In the genomic region with DNA sequence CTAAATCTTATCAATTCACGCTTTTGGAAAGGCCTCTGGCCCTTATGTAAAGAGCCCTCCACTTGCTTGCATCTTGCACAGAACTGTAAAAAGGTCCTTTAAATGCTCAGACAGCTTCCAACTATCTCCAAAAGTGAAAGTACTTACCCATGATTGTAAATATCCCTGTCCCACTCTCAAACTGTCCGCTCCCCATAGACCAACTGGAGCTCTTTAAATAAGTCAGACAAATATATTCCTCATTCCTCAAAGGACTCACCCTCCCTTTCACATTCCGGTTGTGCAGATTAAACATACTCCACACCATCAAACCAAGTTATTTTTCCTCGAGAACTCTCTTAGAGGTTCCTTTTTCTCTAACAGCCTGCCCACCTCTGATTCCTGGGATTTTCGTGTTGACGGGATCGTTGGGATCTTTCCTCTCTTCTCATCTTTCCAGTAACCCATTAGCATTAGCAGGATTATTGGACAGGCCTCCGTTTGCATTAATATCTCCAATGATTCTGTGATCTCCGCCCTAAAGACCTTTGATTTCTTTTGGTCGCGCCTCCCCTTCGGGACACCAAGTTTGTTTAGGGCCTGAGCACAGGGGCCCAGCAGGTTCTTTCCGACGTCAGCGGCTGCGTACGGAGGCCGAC, we compare ENCODE assay signal across 8 cellular contexts. TPM values are rescaled to one million over a fixed set of nuclear protein-coding genes. Genes with fewer than 3 reads are reported as not detected.
A peak's percentile ranks its signal among the peaks of the same experiment; 100 is the strongest.
DNase-seq lines count a peak whose midpoint lies in the region; ATAC-seq, FAIRE-seq and TF ChIP-seq lines count a peak whose summit lies in the region.

No MANE protein-coding gene starts in this region.

- under 1% methylated on average over 18 of the region's 18 CpGs for WGBS in A549 (ENCODE audit: missing lambda C conversion rate)
- WGBS in right cardiac atrium = 2% methylated on average over 18 of the region's 18 CpGs

- intact Hi-C loops in right cardiac atrium (cut with DNase I) = loop anchor here in 1 of 4 donors (5.0 kb wide), 1 partner anchor 51 kb away; no protein-coding TSS in a partner anchor

- no peak for FAIRE-seq in A549 (lab: Jason Lieb, UNC)

- peak overlapping the region; percentile 76 to 90 for H3K27ac ChIP-seq in A549
- peak overlapping the region; percentile 91 for H3K27ac ChIP-seq in right cardiac atrium (ENCODE audit: low read length)

- H3K4me1 ChIP-seq in A549 = peaks cover 13% of the 10 kb centered on the region; the same call in 2 of the 3 replicates
- peaks cover 3% of the 10 kb centered on the region for H3K4me1 ChIP-seq in right cardiac atrium (ENCODE audit: control insufficient read depth, insufficient read depth, low read length)

- H3K36me3 Mint-ChIP-seq in activated CD4-positive, alpha-beta T cell treated with anti-CD3 and anti-CD28 coated beads, Interleukin-2, amount 10 ng/mL, durations not matched to agents 7 days and 5 days (ENCODE audit: low read depth) = no peaks in the 10 kb centered on the region

- no peaks in the 10 kb centered on the region for H3K9me3 ChIP-seq in A549
- no peaks in the 10 kb centered on the region for H3K9me3 ChIP-seq in right cardiac atrium (ENCODE audit: control insufficient read depth, low read length)

- H3K9me3 Mint-ChIP-seq in activated CD4-positive, alpha-beta T cell treated with anti-CD3 and anti-CD28 coated beads, Interleukin-2, amount 10 ng/mL, durations not matched to agents 7 days and 5 days = no peaks in the 10 kb centered on the region

- peak in 1 of 2 experiments; percentile 15 for DNase-seq in A549 (ENCODE audit: low read depth in 1 of 2, low spot score in 1 of 2)
- peak; percentile 43 for DNase-seq in activated CD4-positive, alpha-beta T cell treated with anti-CD3 and anti-CD28 coated beads, Interleukin-2, amount 10 ng/mL, durations not matched to agents 7 days and 5 days
- no peak for DNase-seq in right cardiac atrium
- peak; percentile 14 for DNase-seq in skeletal muscle cell (ENCODE audit: low read depth)
- no peak for DNase-seq in amniotic stem cell (lab: John Stamatoyannopoulos, UW)
- no peak for DNase-seq in GM19238 (ENCODE audit: insufficient read length, low spot score)

- no peak overlapping the region for H3K4me3 Mint-ChIP-seq in activated CD4-positive, alpha-beta T cell treated with anti-CD3 and anti-CD28 coated beads, Interleukin-2, amount 10 ng/mL, durations not matched to agents 7 days and 5 days

- POLR2A ChIA-PET in A549 (lab: Yijun Ruan, JAX) = interaction anchor here (0.7 kb wide), 2 partner anchors 15 to 203 kb away, joined by 3 to 7 read pairs; partner anchors contain the start of gene POLQ
- POLR2A ChIA-PET in activated CD4-positive, alpha-beta T cell treated with anti-CD3 and anti-CD28 coated beads, Interleukin-2, amount 10 ng/mL, durations not matched to agents 7 days and 5 days (lab: Charles Lee) = interaction anchor here (1.0 kb wide), 1 partner anchor 94 kb away, joined by 3 read pairs; no protein-coding TSS in a partner anchor

- TF ChIP-seq CTCF in A549 (IDR thresholded peaks at IDR 0.05) = no peak

- H3K4me1 Mint-ChIP-seq in activated CD4-positive, alpha-beta T cell treated with anti-CD3 and anti-CD28 coated beads, Interleukin-2, amount 10 ng/mL, durations not matched to agents 7 days and 5 days = peaks cover 6% of the 10 kb centered on the region

- H3K27ac Mint-ChIP-seq in activated CD4-positive, alpha-beta T cell treated with anti-CD3 and anti-CD28 coated beads, Interleukin-2, amount 10 ng/mL, durations not matched to agents 7 days and 5 days = no peak overlapping the region

- no peak for TF ChIP-seq EP300 in A549 (IDR thresholded peaks at IDR 0.05)

- TF ChIP-seq RAD21 in A549 (conservative IDR thresholded peaks at IDR 0.05 in 1 of 2, IDR thresholded peaks at IDR 0.05 in 1 of 2) = no peak

- peak overlapping the region; percentile 62 for H3K4me3 ChIP-seq in A549
- H3K4me3 ChIP-seq in right cardiac atrium (ENCODE audit: low read length) = peak overlapping the region; percentile 72
- H3K4me3 ChIP-seq in skeletal muscle cell (ENCODE audit: low read depth, low read length) = peak overlapping the region; percentile 90

- H3K4me2 ChIP-seq in A549 = peak overlapping the region; percentile 86

- ATAC-seq in A549 (peak; percentile 70 to 71; a peak in 4 of 6 replicates), GM18858 (IDR thresholded peaks at IDR 0.05; ENCODE audit: unreplicated experiment) (peak; percentile 3), HG03378 (IDR thresholded peaks at IDR 0.05; ENCODE audit: unreplicated experiment) (peak; percentile 7), right cardiac atrium (peak; percentile 69 to 74)

- H3K27me3 Mint-ChIP-seq in activated CD4-positive, alpha-beta T cell treated with anti-CD3 and anti-CD28 coated beads, Interleukin-2, amount 10 ng/mL, durations not matched to agents 7 days and 5 days = peaks cover 17% of the 10 kb centered on the region

- H3K27me3 ChIP-seq in right cardiac atrium (ENCODE audit: control insufficient read depth, insufficient read depth) = no peaks in the 10 kb centered on the region

- TF ChIP-seq POLR2A in A549 (IDR thresholded peaks at IDR 0.05; ENCODE audit: low read length) = no peak

- CTCF ChIA-PET in A549 (lab: Yijun Ruan, JAX) = no interaction called here
- CTCF ChIA-PET in activated CD4-positive, alpha-beta T cell treated with anti-CD3 and anti-CD28 coated beads, Interleukin-2, amount 10 ng/mL, durations not matched to agents 7 days and 5 days (lab: Charles Lee) = interaction anchor here (0.7 to 2.2 kb wide), 5 partner anchors 8 to 202 kb away, joined by 3 to 7 read pairs (median 3); no protein-coding TSS in a partner anchor

TF ChIP-seq in A549, 52 proteins besides CTCF, POLR2A, EP300 and RAD21 (continues in another document):
- TF ChIP-seq HOXB5 (CRISPR knock-in tag; IDR thresholded peaks at IDR 0.05) = no peak
- TF ChIP-seq MAX (IDR thresholded peaks at IDR 0.05) = no peak
- TF ChIP-seq RARB (CRISPR knock-in tag; IDR thresholded peaks at IDR 0.05) = no peak
- no peak for TF ChIP-seq MAFK (IDR thresholded peaks at IDR 0.05; ENCODE audit: partially characterized antibody)
- no peak for TF ChIP-seq ZSCAN20 (CRISPR knock-in tag; IDR thresholded peaks at IDR 0.05)
- TF ChIP-seq, protein P1, sequence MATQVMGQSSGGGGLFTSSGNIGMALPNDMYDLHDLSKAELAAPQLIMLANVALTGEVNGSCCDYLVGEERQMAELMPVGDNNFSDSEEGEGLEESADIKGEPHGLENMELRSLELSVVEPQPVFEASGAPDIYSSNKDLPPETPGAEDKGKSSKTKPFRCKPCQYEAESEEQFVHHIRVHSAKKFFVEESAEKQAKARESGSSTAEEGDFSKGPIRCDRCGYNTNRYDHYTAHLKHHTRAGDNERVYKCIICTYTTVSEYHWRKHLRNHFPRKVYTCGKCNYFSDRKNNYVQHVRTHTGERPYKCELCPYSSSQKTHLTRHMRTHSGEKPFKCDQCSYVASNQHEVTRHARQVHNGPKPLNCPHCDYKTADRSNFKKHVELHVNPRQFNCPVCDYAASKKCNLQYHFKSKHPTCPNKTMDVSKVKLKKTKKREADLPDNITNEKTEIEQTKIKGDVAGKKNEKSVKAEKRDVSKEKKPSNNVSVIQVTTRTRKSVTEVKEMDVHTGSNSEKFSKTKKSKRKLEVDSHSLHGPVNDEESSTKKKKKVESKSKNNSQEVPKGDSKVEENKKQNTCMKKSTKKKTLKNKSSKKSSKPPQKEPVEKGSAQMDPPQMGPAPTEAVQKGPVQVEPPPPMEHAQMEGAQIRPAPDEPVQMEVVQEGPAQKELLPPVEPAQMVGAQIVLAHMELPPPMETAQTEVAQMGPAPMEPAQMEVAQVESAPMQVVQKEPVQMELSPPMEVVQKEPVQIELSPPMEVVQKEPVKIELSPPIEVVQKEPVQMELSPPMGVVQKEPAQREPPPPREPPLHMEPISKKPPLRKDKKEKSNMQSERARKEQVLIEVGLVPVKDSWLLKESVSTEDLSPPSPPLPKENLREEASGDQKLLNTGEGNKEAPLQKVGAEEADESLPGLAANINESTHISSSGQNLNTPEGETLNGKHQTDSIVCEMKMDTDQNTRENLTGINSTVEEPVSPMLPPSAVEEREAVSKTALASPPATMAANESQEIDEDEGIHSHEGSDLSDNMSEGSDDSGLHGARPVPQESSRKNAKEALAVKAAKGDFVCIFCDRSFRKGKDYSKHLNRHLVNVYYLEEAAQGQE (IDR thresholded peaks at IDR 0.05) = no peak
- TF ChIP-seq CHD2 (IDR thresholded peaks at IDR 0.05; ENCODE audit: low read length, partially characterized antibody) = no peak
- no peak for TF ChIP-seq ZNF302 (CRISPR knock-in tag; IDR thresholded peaks at IDR 0.05)
- TF ChIP-seq ELK1 (IDR thresholded peaks at IDR 0.05; ENCODE audit: low read depth, low read length) = no peak
- TF ChIP-seq USF2 (IDR thresholded peaks at IDR 0.05) = no peak
- no peak for TF ChIP-seq KDM1A (IDR thresholded peaks at IDR 0.05; ENCODE audit: low read depth)
- TF ChIP-seq BHLHE40 (IDR thresholded peaks at IDR 0.05; ENCODE audit: low read depth, low read length) = no peak

RNA-seq across cellular contexts. Expression of gene GOLGB1, which starts 0.8 kb away (rescaled TPM):
- polyA plus RNA-seq in A549 (2011; rRNA removed) (27.0 and 29.4 TPM in 2 replicates), A549 (2017; fragmentation: RNase III; extraction: RNeasy Plus Mini Kit Qiagen cat#74134 plus additional on column Dnase treatment) (11.9 to 13.0 TPM (median 12.3 TPM) in 3 replicates), right cardiac atrium (19.8 TPM)
- 3.1 and 3.5 TPM in 2 replicates for polyA plus RNA-seq in A549 (2012; cell fraction: cytosol; rRNA removed)
- 8.0 and 12.7 TPM in 2 replicates for polyA plus RNA-seq in A549 (2012; cell fraction: nucleus; rRNA removed)
- polyA minus RNA-seq in A549 (2011; rRNA and poly(A)+ RNA removed) = 20.6 and 24.5 TPM in 2 replicates
- 10 to 100 TPM; 27.4 to 31.7 TPM for total RNA-seq in activated CD4-positive, alpha-beta T cell treated with anti-CD3 and anti-CD28 coated beads, Interleukin-2, amount 10 ng/mL, durations not matched to agents 7 days and 5 days
- 10 to 100 TPM; 52.8 to 60.8 (median 58.4) TPM for total RNA-seq in right cardiac atrium

Comparison
In these comparisons a context has a peak if more than half of its experiments do, and no peak if none do; other contexts are left out.
1. ATAC-seq: peak in every context shown above with its lines; median percentile 72 in right cardiac atrium; 70 in A549; 7 in HG03378; 3 in GM18858.
2. DNase-seq: peak in activated CD4-positive, alpha-beta T cell treated with anti-CD3 and anti-CD28 coated beads, Interleukin-2, amount 10 ng/mL, durations not matched to agents 7 days and 5 days (single experiment) and skeletal muscle cell (single experiment); none in right cardiac atrium (0 of 3), amniotic stem cell (single experiment) and GM19238 (single experiment).
3. Peak in every context shown above with its lines, with median percentiles within 50 percentile points of each other: H3K4me3 ChIP-seq.